In genomic region chr21:42459583-42460215, GRCh38 we compare ENCODE assay signal across 19 cellular contexts. TPM values are rescaled to one million over a fixed set of nuclear protein-coding genes. Genes with fewer than 3 reads are reported as not detected.
DNase-seq lines count a peak whose midpoint lies in the region; ATAC-seq and TF ChIP-seq lines count a peak whose summit lies in the region.
"Had no signal": no experiment of that assay in that cellular context is flagged by ENCODE, and none has a peak within 500 bp of the region (broad histone marks: within the 10 kb centered on the region; RNA-seq: fewer than 3 reads in every experiment).

No MANE protein-coding gene starts in this region.

- H3K4me3 ChIP-seq in DOHH2 (ENCODE audit: low read length): peak overlapping the region; percentile 64
- no peak overlapping the region for H3K4me3 ChIP-seq in psoas muscle
- H3K4me3 ChIP-seq: sigmoid colon, upper lobe of left lung had no signal

- H3K36me3 Mint-ChIP-seq in activated CD4-positive, alpha-beta T cell treated with anti-CD3 and anti-CD28 coated beads, Interleukin-2, amount 10 ng/mL, durations not matched to agents 24 days and 14 days (ENCODE audit: low read depth): peaks cover 3% of the 10 kb centered on the region
- no peaks in the 10 kb centered on the region for H3K36me3 Mint-ChIP-seq in activated T-helper 17 cell treated with anti-CD3 and anti-CD28 coated beads, Interleukin-2, amount 50 U/mL, for 72 hours (ENCODE audit: low read depth)
- H3K36me3 Mint-ChIP-seq: CD8-positive, alpha-beta memory T cell had no signal

- no peak overlapping the region for H3K27ac Mint-ChIP-seq in activated CD4-positive, alpha-beta T cell treated with anti-CD3 and anti-CD28 coated beads, Interleukin-2, amount 10 ng/mL, durations not matched to agents 24 days and 14 days
- H3K27ac Mint-ChIP-seq in activated T-helper 17 cell treated with anti-CD3 and anti-CD28 coated beads, Interleukin-2, amount 50 U/mL, for 72 hours: peak overlapping the region; percentile 79

- H3K4me1 ChIP-seq in DOHH2 (ENCODE audit: control insufficient read depth, low read length): peaks cover 68% of the 10 kb centered on the region
- no peaks in the 10 kb centered on the region for H3K4me1 ChIP-seq in psoas muscle
- H3K4me1 ChIP-seq: sigmoid colon had no signal

- H3K9me2 ChIP-seq in DOHH2 (replicated peaks; ENCODE audit: control insufficient read depth, low read length): no peaks in the 10 kb centered on the region

- H3K27me3 ChIP-seq in DOHH2 (ENCODE audit: control insufficient read depth, low read length) (no peaks in the 10 kb centered on the region), psoas muscle (ENCODE audit: insufficient read depth in 3 of 3, low read length in 2 of 3) (no peaks in the 10 kb centered on the region)
- H3K27me3 ChIP-seq: sigmoid colon, upper lobe of left lung had no signal

- H3K4me3 Mint-ChIP-seq in activated CD4-positive, alpha-beta T cell treated with anti-CD3 and anti-CD28 coated beads, Interleukin-2, amount 10 ng/mL, durations not matched to agents 24 days and 14 days: no peak overlapping the region
- H3K4me3 Mint-ChIP-seq in activated T-helper 17 cell treated with anti-CD3 and anti-CD28 coated beads, Interleukin-2, amount 50 U/mL, for 72 hours: no peak overlapping the region
- H3K4me3 Mint-ChIP-seq: CD8-positive, alpha-beta memory T cell had no signal

- H3K4me1 Mint-ChIP-seq in activated CD4-positive, alpha-beta T cell treated with anti-CD3 and anti-CD28 coated beads, Interleukin-2, amount 10 ng/mL, durations not matched to agents 24 days and 14 days: peaks cover 61% of the 10 kb centered on the region
- peaks cover 41% of the 10 kb centered on the region for H3K4me1 Mint-ChIP-seq in activated T-helper 17 cell treated with anti-CD3 and anti-CD28 coated beads, Interleukin-2, amount 50 U/mL, for 72 hours

- H3K4me2 ChIP-seq in DOHH2 (ENCODE audit: low read length): peak overlapping the region; percentile 79

- DNase-seq in activated CD4-positive, alpha-beta T cell treated with anti-CD3 and anti-CD28 coated beads for 48 hours: peak; percentile 0
- no peak for DNase-seq in activated CD4-positive, alpha-beta T cell treated with anti-CD3 and anti-CD28 coated beads, Interleukin-2, amount 10 ng/mL, durations not matched to agents 24 days and 14 days
- DNase-seq in posterior vena cava (ENCODE audit: low spot score) (peak; percentile 69), NCI-H345 (lab: John Stamatoyannopoulos, UW) (no peak), psoas muscle (no peak)
- DNase-seq: left ventricle myocardium superior; NCI-H2171; sigmoid colon; stimulated activated CD4-positive, alpha-beta T cell treated with anti-CD3 and anti-CD28 coated beads, Interleukin-4, amount 100 ng/mL, for 24 hours had no signal

- TF ChIP-seq CTCF in DOHH2 (IDR thresholded peaks at IDR 0.05; ENCODE audit: low read depth, low read length, poor library complexity, severe bottlenecking): no peak
- TF ChIP-seq CTCF in psoas muscle (IDR thresholded peaks at IDR 0.05): no peak

- H3F3A ChIP-seq in DOHH2 (ENCODE audit: control insufficient read depth, insufficient read depth): peaks cover 27% of the 10 kb centered on the region

- no peaks in the 10 kb centered on the region for H4K20me1 ChIP-seq in DOHH2 (ENCODE audit: control insufficient read depth, insufficient read depth, low read depth, low read length)

- H3K9me3 ChIP-seq in DOHH2 (ENCODE audit: control insufficient read depth, insufficient read depth, low read length) (no peaks in the 10 kb centered on the region), psoas muscle (no peaks in the 10 kb centered on the region)
- H3K9me3 ChIP-seq: sigmoid colon, upper lobe of left lung had no signal

- H3K27me3 Mint-ChIP-seq in activated CD4-positive, alpha-beta T cell treated with anti-CD3 and anti-CD28 coated beads, Interleukin-2, amount 10 ng/mL, durations not matched to agents 24 days and 14 days: no peaks in the 10 kb centered on the region
- H3K27me3 Mint-ChIP-seq in activated T-helper 17 cell treated with anti-CD3 and anti-CD28 coated beads, Interleukin-2, amount 50 U/mL, for 72 hours: no peaks in the 10 kb centered on the region

- no peaks in the 10 kb centered on the region for H3K36me3 ChIP-seq in DOHH2 (ENCODE audit: control insufficient read depth, low read length)
- no peaks in the 10 kb centered on the region for H3K36me3 ChIP-seq in psoas muscle (ENCODE audit: insufficient read depth in 1 of 2, low read depth in 1 of 2)
- H3K36me3 ChIP-seq: sigmoid colon, upper lobe of left lung had no signal

- peaks cover 13% of the 10 kb centered on the region for H3K9me3 Mint-ChIP-seq in activated CD4-positive, alpha-beta T cell treated with anti-CD3 and anti-CD28 coated beads, Interleukin-2, amount 10 ng/mL, durations not matched to agents 24 days and 14 days
- peaks cover 6% of the 10 kb centered on the region for H3K9me3 Mint-ChIP-seq in activated T-helper 17 cell treated with anti-CD3 and anti-CD28 coated beads, Interleukin-2, amount 50 U/mL, for 72 hours
- H3K9me3 Mint-ChIP-seq: CD8-positive, alpha-beta memory T cell had no signal

- H3K27ac ChIP-seq in DOHH2 (ENCODE audit: low read depth, low read length) (peak overlapping the region; percentile 95), psoas muscle (no peak overlapping the region)
- H3K27ac ChIP-seq: sigmoid colon, upper lobe of left lung had no signal

- no peak for ATAC-seq in activated T-helper 17 cell treated with anti-CD3 and anti-CD28 coated beads, Interleukin-2, amount 50 U/mL, for 72 hours (replicated peaks)
- ATAC-seq in psoas muscle (no peak), HG03139 (IDR thresholded peaks at IDR 0.05; ENCODE audit: unreplicated experiment) (no peak)
- ATAC-seq: left ventricle myocardium superior, Right ventricle myocardium inferior had no signal

- intact Hi-C loops in activated CD4-positive, alpha-beta T cell treated with anti-CD3 and anti-CD28 coated beads, Interleukin-2, amount 10 ng/mL, durations not matched to agents 24 days and 14 days (cut with micrococcal nuclease): loop anchor here (5.0 to 10.0 kb wide), 2 partner anchors 68 to 375 kb away; no protein-coding TSS in a partner anchor
- intact Hi-C loops in posterior vena cava (cut with DNase I): loop anchor here in 1 of 2 donors (10.0 kb wide), 1 partner anchor 315 kb away; no protein-coding TSS in a partner anchor
- intact Hi-C loops in psoas muscle (cut with DNase I): no loop called here

- 84 to 87% (median 85%) methylated on average over 10 of the region's 10 CpGs for WGBS in psoas muscle, 3 donors

- 0 out of 2 replicates have a peak, but pooled peaks cover 3% of the 10 kb centered on the region for H3K79me2 ChIP-seq in DOHH2 (ENCODE audit: control insufficient read depth, low read length)

RNA-seq across cellular contexts. Expression of gene RSPH1, which starts 36.3 kb away (rescaled TPM):
- not detected in 2 replicates for total RNA-seq in activated CD4-positive, alpha-beta T cell treated with anti-CD3 and anti-CD28 coated beads, Interleukin-2, amount 10 ng/mL, durations not matched to agents 24 days and 14 days
- total RNA-seq in activated T-helper 17 cell treated with anti-CD3 and anti-CD28 coated beads, Interleukin-2, amount 50 U/mL, for 72 hours: under 1 TPM in 1 of 2 donors, not detected in 1; 0.82 TPM
- total RNA-seq in posterior vena cava (under 1 TPM in 1 of 2 donors, not detected in 1; 0.19 TPM), psoas muscle (under 1 TPM in 1 of 4 donors, not detected in 3; 0.29 TPM)
- under 1 TPM in 1 of 3 donors, not detected in 2; 0.08 TPM for polyA plus RNA-seq in psoas muscle
- total RNA-seq: CD8-positive, alpha-beta memory T cell; HT1080; left ventricle myocardium superior; Right ventricle myocardium inferior; T-helper 2 cell treated with Interferon-gamma antibody and Interleukin-4, amounts not matched to agents 100 ng/mL and 5 ng/mL, for 36 hours had no signal
- polyA plus RNA-seq: CD8-positive, alpha-beta memory T cell had no signal

RNA-seq across cellular contexts. Expression of gene SLC37A1, which starts 54.0 kb away (rescaled TPM):
- 19.5 and 23.0 TPM in 2 replicates for total RNA-seq in activated CD4-positive, alpha-beta T cell treated with anti-CD3 and anti-CD28 coated beads, Interleukin-2, amount 10 ng/mL, durations not matched to agents 24 days and 14 days
- 10 to 100 TPM in 1 of 2 donors, 1 to 10 TPM in 1; 3.8 to 17.7 TPM for total RNA-seq in activated T-helper 17 cell treated with anti-CD3 and anti-CD28 coated beads, Interleukin-2, amount 50 U/mL, for 72 hours
- total RNA-seq in posterior vena cava (1 to 10 TPM; 5.2 to 6.0 TPM), psoas muscle (10 to 100 TPM in 2 of 4 donors, 1 to 10 TPM in 2; 8.0 to 18.9 (median 9.4) TPM)
- 1 to 10 TPM; 1.6 to 6.5 (median 3.8) TPM for polyA plus RNA-seq in psoas muscle

RNA-seq across cellular contexts. Expression of gene UBASH3A, which starts 56.0 kb away (rescaled TPM):
- total RNA-seq in activated CD4-positive, alpha-beta T cell treated with anti-CD3 and anti-CD28 coated beads, Interleukin-2, amount 10 ng/mL, durations not matched to agents 24 days and 14 days: 61.4 and 65.7 TPM in 2 replicates
- 10 to 100 TPM; 28.3 to 42.1 TPM for total RNA-seq in activated T-helper 17 cell treated with anti-CD3 and anti-CD28 coated beads, Interleukin-2, amount 50 U/mL, for 72 hours
- total RNA-seq in posterior vena cava: under 1 TPM; 0.32 to 0.38 TPM
- under 1 TPM in 1 of 4 donors, not detected in 3; 0.21 TPM for total RNA-seq in psoas muscle
- polyA plus RNA-seq in psoas muscle: under 1 TPM in 1 of 3 donors, not detected in 2; 0.06 TPM
- total RNA-seq: astrocyte, frontal cortex, HT1080, left ventricle myocardium superior, Right ventricle myocardium inferior, sigmoid colon had no signal

Comparison
In these comparisons a context has a peak if more than half of its experiments do, and no peak if none do; other contexts are left out.
1. DNase-seq: peak in activated CD4-positive, alpha-beta T cell treated with anti-CD3 and anti-CD28 coated beads for 48 hours (single experiment) and posterior vena cava (single experiment); none in activated CD4-positive, alpha-beta T cell treated with anti-CD3 and anti-CD28 coated beads, Interleukin-2, amount 10 ng/mL, durations not matched to agents 24 days and 14 days (single experiment), NCI-H345 (single experiment) and psoas muscle (0 of 2).
2. RNA of gene UBASH3A, which starts 56.0 kb away (total RNA-seq): 61.4 to 65.7 TPM in activated CD4-positive, alpha-beta T cell treated with anti-CD3 and anti-CD28 coated beads, Interleukin-2, amount 10 ng/mL, durations not matched to agents 24 days and 14 days and 28.3 to 42.1 TPM in activated T-helper 17 cell treated with anti-CD3 and anti-CD28 coated beads, Interleukin-2, amount 50 U/mL, for 72 hours; 0.32 to 0.38 TPM in posterior vena cava and 0.21 TPM in psoas muscle; every median in the first group is over 10 times any median in the second.